ENCODE assay signal across 8 cellular contexts in genomic region chr17:31487648-31488263, GRCh38.
A peak's percentile ranks its signal among the peaks of the same experiment; 100 is the strongest.
DNase-seq lines count a peak whose midpoint lies in the region; ATAC-seq and TF ChIP-seq lines count a peak whose summit lies in the region.

No MANE protein-coding gene starts in this region.

- no peaks in the 10 kb centered on the region for H3K36me3 ChIP-seq in lung (ENCODE audit: control insufficient read depth in 2 of 2, insufficient read depth in 2 of 2, low read length in 2 of 2)

- peak; percentile 40 for ATAC-seq in HG03378 (IDR thresholded peaks at IDR 0.05; ENCODE audit: unreplicated experiment)
- peak; percentile 94 for ATAC-seq in lung (ENCODE audit: insufficient read depth, low FRiP score)

- DNase-seq in AG08395 (ENCODE audit: low spot score): peak; percentile 48
- DNase-seq in NCI-H510A treated with DMSO at 0.1 percent for 48 hours (lab: John Stamatoyannopoulos, UW): peak; percentile 90
- peak; percentile 94 to 96 for DNase-seq in activated CD4-positive, alpha-beta T cell treated with anti-CD3 and anti-CD28 coated beads, Interleukin-2, amount 50 U/mL, for 4 hours
- peak; percentile 24 for DNase-seq in dermis blood vessel endothelial cell
- peak; percentile 91 for DNase-seq in lung (ENCODE audit: low spot score)
- DNase-seq in stimulated activated CD4-positive, alpha-beta T cell treated with anti-CD3 and anti-CD28 coated beads, TNF-alpha, amount 100 ng/mL, for 24 hours (ENCODE audit: low read depth in 3 of 3): peak; percentile 81 to 92 (median 82)

- peak overlapping the region in 1 of 2 donors; percentile 80 for H3K27ac ChIP-seq in lung (ENCODE audit: low read depth in 1 of 2, low read length in 1 of 2)

- peak; percentile 24 for TF ChIP-seq POLR2A in GM19193 (IDR thresholded peaks at IDR 0.05; ENCODE audit: extremely low read depth, insufficient read depth, insufficient read length)

- no peaks in the 10 kb centered on the region for H3K27me3 ChIP-seq in lung (ENCODE audit: control insufficient read depth, insufficient read depth)

- 0 to 1% methylated on average over 68 to 83 of the region's 83 CpGs for WGBS in lung, 2 donors

- no peaks in the 10 kb centered on the region for H3K9me3 ChIP-seq in lung (ENCODE audit: control insufficient read depth in 2 of 2, insufficient read depth in 1 of 2, low read length in 1 of 2)

- peaks cover 0 to 9% of the 10 kb centered on the region in 2 donors for H3K4me1 ChIP-seq in lung (ENCODE audit: control insufficient read depth in 2 of 2, insufficient read depth in 2 of 2, low read length in 2 of 2)

- no peak for TF ChIP-seq CTCF in lung (IDR thresholded peaks at IDR 0.05; ENCODE audit: control extremely low read depth, extremely low read depth)

- H3K4me3 ChIP-seq in lung: peak overlapping the region; percentile 47

Comparison
In these comparisons a context has a peak if more than half of its experiments do, and no peak if none do; other contexts are left out.
1. DNase-seq: peak in every context shown above with its lines; median percentile 95 in activated CD4-positive, alpha-beta T cell treated with anti-CD3 and anti-CD28 coated beads, Interleukin-2, amount 50 U/mL, for 4 hours; 91 in lung; 90 in NCI-H510A treated with DMSO at 0.1 percent for 48 hours; 82 in stimulated activated CD4-positive, alpha-beta T cell treated with anti-CD3 and anti-CD28 coated beads, TNF-alpha, amount 100 ng/mL, for 24 hours; 48 in AG08395; 24 in dermis blood vessel endothelial cell.